In genomic region chr22:28346308-28346707, GRCh38 we compare ENCODE assay signal across 20 cellular contexts.
"Had no signal": no experiment of that assay in that cellular context is flagged by ENCODE, and none has a peak within 500 bp of the region (broad histone marks: within the 10 kb centered on the region; RNA-seq: fewer than 3 reads in every experiment).

No MANE protein-coding gene starts in this region.

- H3K4me3 ChIP-seq: neural progenitor cell, spleen, tibial nerve had no signal

- H3K4me3 Mint-ChIP-seq: activated B cell treated with CpG ODN at 0.5 μM for 24 hours; activated CD8-positive, alpha-beta T cell treated with anti-CD3 and anti-CD28 coated beads for 36 hours; activated naive CD4-positive, alpha-beta T cell treated with anti-CD3 and anti-CD28 coated beads, Interleukin-2, amount 50 U/mL, for 24 hours; activated naive CD8-positive, alpha-beta T cell treated with anti-CD3 and anti-CD28 coated beads, Interleukin-2, amount 50 U/mL, for 24 hours; activated T-cell treated with anti-CD3 and anti-CD28 coated beads, Interleukin-2, amount 50 U/mL, for 4 hours; mesothelial cell of epicardium; naive thymus-derived CD8-positive, alpha-beta T cell; neural progenitor cell; T-helper 2 cell treated with Interferon-gamma antibody and Interleukin-4, amounts not matched to agents 5 μg/mL and 100 μg/mL, for 36 hours had no signal

- H3K27ac ChIP-seq: neural progenitor cell, parathyroid adenoma, spleen had no signal

- H3K36me3 ChIP-seq: neural progenitor cell, spleen, tibial nerve had no signal

- ATAC-seq: activated CD8-positive, alpha-beta T cell treated with anti-CD3 and anti-CD28 coated beads for 36 hours; activated naive CD8-positive, alpha-beta T cell treated with anti-CD3 and anti-CD28 coated beads, Interleukin-2, amount 50 U/mL, for 24 hours; activated T-cell treated with anti-CD3 and anti-CD28 coated beads, Interleukin-2, amount 50 U/mL, for 4 hours; naive thymus-derived CD8-positive, alpha-beta T cell had no signal

- H3K36me3 Mint-ChIP-seq: activated naive CD4-positive, alpha-beta T cell treated with anti-CD3 and anti-CD28 coated beads, Interleukin-2, amount 50 U/mL, for 24 hours; mesothelial cell of epicardium; naive thymus-derived CD8-positive, alpha-beta T cell; neural progenitor cell had no signal

- H3K9me3 ChIP-seq: spleen, tibial nerve had no signal

- H3K9me3 Mint-ChIP-seq: activated B cell treated with CpG ODN at 0.5 μM for 24 hours; activated CD8-positive, alpha-beta T cell treated with anti-CD3 and anti-CD28 coated beads for 36 hours; activated naive CD4-positive, alpha-beta T cell treated with anti-CD3 and anti-CD28 coated beads, Interleukin-2, amount 50 U/mL, for 24 hours; activated naive CD8-positive, alpha-beta T cell treated with anti-CD3 and anti-CD28 coated beads, Interleukin-2, amount 50 U/mL, for 24 hours; activated T-cell treated with anti-CD3 and anti-CD28 coated beads, Interleukin-2, amount 50 U/mL, for 4 hours; activated T-helper 2 cell treated with anti-CD3 and anti-CD28 coated beads, Interferon-gamma antibody, Interleukin-2, Interleukin-4, amounts not matched to agents 10 μg/mL and 5 μg/mL and 100 μg/mL, durations not matched to agents 14 hours and 24 hours and 36 hours; mesothelial cell of epicardium; naive thymus-derived CD8-positive, alpha-beta T cell; neural progenitor cell; T-helper 2 cell treated with Interferon-gamma antibody and Interleukin-4, amounts not matched to agents 5 μg/mL and 100 μg/mL, for 36 hours had no signal

- H3K4me1 Mint-ChIP-seq: activated B cell treated with CpG ODN at 0.5 μM for 24 hours; activated naive CD4-positive, alpha-beta T cell treated with anti-CD3 and anti-CD28 coated beads, Interleukin-2, amount 50 U/mL, for 24 hours; activated naive CD8-positive, alpha-beta T cell treated with anti-CD3 and anti-CD28 coated beads, Interleukin-2, amount 50 U/mL, for 24 hours had no signal

- DNase-seq: activated B cell treated with CpG ODN at 0.5 μM for 24 hours; activated CD4-positive, alpha-beta T cell treated with anti-CD3 and anti-CD28 coated beads, Interleukin-2, amount 50 U/mL, for 1 hour; activated CD8-positive, alpha-beta T cell treated with anti-CD3 and anti-CD28 coated beads for 36 hours; activated naive CD8-positive, alpha-beta T cell treated with anti-CD3 and anti-CD28 coated beads, Interleukin-2, amount 50 U/mL, for 24 hours; activated T-cell treated with anti-CD3 and anti-CD28 coated beads, Interleukin-2, amount 50 U/mL, for 4 hours; amygdala; cortex of kidney; naive thymus-derived CD8-positive, alpha-beta T cell; occipital lobe; right cardiac atrium; spleen; stimulated activated naive CD4-positive, alpha-beta T cell treated with Interleukin-2 at 50 U/mL for 16 hours; T-helper 1 cell had no signal

- H3K4me1 ChIP-seq: neural progenitor cell, parathyroid adenoma had no signal

- H3K27me3 Mint-ChIP-seq: activated CD8-positive, alpha-beta T cell treated with anti-CD3 and anti-CD28 coated beads for 36 hours; activated naive CD8-positive, alpha-beta T cell treated with anti-CD3 and anti-CD28 coated beads, Interleukin-2, amount 50 U/mL, for 24 hours had no signal

- H3K27ac Mint-ChIP-seq: activated B cell treated with CpG ODN at 0.5 μM for 24 hours; activated CD8-positive, alpha-beta T cell treated with anti-CD3 and anti-CD28 coated beads for 36 hours; activated naive CD4-positive, alpha-beta T cell treated with anti-CD3 and anti-CD28 coated beads, Interleukin-2, amount 50 U/mL, for 24 hours; activated naive CD8-positive, alpha-beta T cell treated with anti-CD3 and anti-CD28 coated beads, Interleukin-2, amount 50 U/mL, for 24 hours; activated T-helper 2 cell treated with anti-CD3 and anti-CD28 coated beads, Interferon-gamma antibody, Interleukin-2, Interleukin-4, amounts not matched to agents 10 μg/mL and 5 μg/mL and 100 μg/mL, durations not matched to agents 14 hours and 24 hours and 36 hours; mesothelial cell of epicardium; naive thymus-derived CD8-positive, alpha-beta T cell; neural progenitor cell; T-helper 2 cell treated with Interferon-gamma antibody and Interleukin-4, amounts not matched to agents 5 μg/mL and 100 μg/mL, for 36 hours had no signal

- H3K27me3 ChIP-seq: neural progenitor cell, spleen, tibial nerve had no signal
